In genomic region chr14:71231521-71232393, GRCh38 we compare ENCODE assay signal across 9 cellular contexts.
DNase-seq lines count a peak whose midpoint lies in the region; ATAC-seq lines count a peak whose summit lies in the region.
"Had no signal": no experiment of that assay in that cellular context is flagged by ENCODE, and none has a peak within 500 bp of the region (broad histone marks: within the 10 kb centered on the region; RNA-seq: fewer than 3 reads in every experiment).

No MANE protein-coding gene starts in this region.

- no peak overlapping the region for H3K4me2 ChIP-seq in GM23248 (ENCODE audit: unreplicated experiment)

- H3F3A ChIP-seq in GM23248 (ENCODE audit: insufficient read depth), result no peaks in the 10 kb centered on the region

- H3K9ac ChIP-seq in GM23248, result no peak overlapping the region

- no peaks in the 10 kb centered on the region for H3K27me3 Mint-ChIP-seq in activated T-helper 17 cell treated with anti-CD3 and anti-CD28 coated beads, Interleukin-2, amount 50 U/mL, for 72 hours

- in situ Hi-C loops in GM23248 (cut with MboI), result no loop called here

- H3K27me3 ChIP-seq in GM23248 (replicated peaks; ENCODE audit: insufficient read depth), result no peaks in the 10 kb centered on the region
- H3K27me3 ChIP-seq: heart right ventricle had no signal

- no peaks in the 10 kb centered on the region for H3K79me2 ChIP-seq in GM23248 (ENCODE audit: insufficient read depth)

- DNase-seq in CD1c-positive myeloid dendritic cell (ENCODE audit: extremely low spot score), result peak; percentile 49
- DNase-seq in NCI-H146 (lab: John Stamatoyannopoulos, UW), result peak; percentile 68
- no peak for DNase-seq in GM23248
- DNase-seq: heart right ventricle had no signal

- ATAC-seq in GM19463 (IDR thresholded peaks at IDR 0.05; ENCODE audit: unreplicated experiment), result peak; percentile 80
- ATAC-seq in activated T-helper 17 cell treated with anti-CD3 and anti-CD28 coated beads, Interleukin-2, amount 50 U/mL, for 72 hours (replicated peaks), result peak; percentile 32
- no peak for ATAC-seq in GM19452 (IDR thresholded peaks at IDR 0.05; ENCODE audit: unreplicated experiment)
- no peak for ATAC-seq in HG03565 (IDR thresholded peaks at IDR 0.05; ENCODE audit: unreplicated experiment)
- no peak for ATAC-seq in HG02623 (IDR thresholded peaks at IDR 0.05; ENCODE audit: unreplicated experiment)

- no peak overlapping the region for H2AFZ ChIP-seq in GM23248

- no peaks in the 10 kb centered on the region for H3K9me3 Mint-ChIP-seq in activated T-helper 17 cell treated with anti-CD3 and anti-CD28 coated beads, Interleukin-2, amount 50 U/mL, for 72 hours

- H3K36me3 ChIP-seq in GM23248 (ENCODE audit: low read depth), result no peaks in the 10 kb centered on the region
- H3K36me3 ChIP-seq: heart right ventricle had no signal

- H3K4me3 Mint-ChIP-seq in activated T-helper 17 cell treated with anti-CD3 and anti-CD28 coated beads, Interleukin-2, amount 50 U/mL, for 72 hours, result no peak overlapping the region

- H3K4me1 Mint-ChIP-seq in activated T-helper 17 cell treated with anti-CD3 and anti-CD28 coated beads, Interleukin-2, amount 50 U/mL, for 72 hours, result peaks cover 6% of the 10 kb centered on the region

- H3K9me2 ChIP-seq in GM23248 (ENCODE audit: insufficient read depth), result no peaks in the 10 kb centered on the region

- H3K4me3 ChIP-seq in GM23248, result no peak overlapping the region
- H3K4me3 ChIP-seq: heart right ventricle had no signal

- no peaks in the 10 kb centered on the region for H4K20me1 ChIP-seq in GM23248 (ENCODE audit: insufficient read depth)

- H3K4me1 ChIP-seq in GM23248 (ENCODE audit: insufficient read depth), result no peaks in the 10 kb centered on the region

- no peaks in the 10 kb centered on the region for H3K9me3 ChIP-seq in GM23248 (ENCODE audit: low read depth)
- H3K9me3 ChIP-seq: heart right ventricle had no signal

- no peak overlapping the region for H3K27ac ChIP-seq in GM23248
- H3K27ac ChIP-seq: heart right ventricle had no signal

- WGBS in GM23248 (ENCODE audit: low coverage in 1 of 2, low lambda C conversion rate in 2 of 2, missing lambda C conversion rate in 2 of 2), 2 experiments, result 86 to 89% methylated on average over 14 to 16 of the region's 16 CpGs

- H3K36me3 Mint-ChIP-seq in activated T-helper 17 cell treated with anti-CD3 and anti-CD28 coated beads, Interleukin-2, amount 50 U/mL, for 72 hours (ENCODE audit: low read depth), result no peaks in the 10 kb centered on the region

- no peak overlapping the region for H3K27ac Mint-ChIP-seq in activated T-helper 17 cell treated with anti-CD3 and anti-CD28 coated beads, Interleukin-2, amount 50 U/mL, for 72 hours

Comparison
In these comparisons a context has a peak if more than half of its experiments do, and no peak if none do; other contexts are left out.
1. ATAC-seq: peak in GM19463 (single experiment) and activated T-helper 17 cell treated with anti-CD3 and anti-CD28 coated beads, Interleukin-2, amount 50 U/mL, for 72 hours (single experiment); none in GM19452 (single experiment), HG03565 (single experiment) and HG02623 (single experiment).